In the genomic region with DNA sequence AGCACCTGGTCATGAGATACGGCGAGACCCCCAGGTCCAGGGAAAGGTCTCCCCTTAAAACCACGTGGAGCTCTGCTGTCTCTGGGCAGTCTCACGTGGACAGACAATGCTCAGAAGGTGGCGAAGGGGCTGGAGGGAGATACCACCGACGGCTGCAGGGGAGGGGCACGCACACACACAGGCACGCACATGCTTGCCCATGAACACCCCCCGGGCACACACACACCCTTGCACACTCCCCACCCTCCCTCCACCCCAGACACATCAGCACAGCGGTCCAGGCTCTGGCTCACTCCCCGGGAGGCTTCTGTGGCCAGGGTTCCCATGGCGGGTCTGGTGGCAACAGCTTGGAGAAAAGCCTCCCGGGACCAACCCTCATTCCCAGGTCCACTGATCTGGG, we compare ENCODE assay signal across 1 cellular context.
TF ChIP-seq lines count a peak whose summit lies in the region.

No MANE protein-coding gene starts in this region.

TF ChIP-seq in GM12878, 131 proteins besides CTCF, POLR2A, EP300 and RAD21:
- TF ChIP-seq RB1 (IDR thresholded peaks at IDR 0.05; ENCODE audit: borderline replicate concordance) (no peak), ATF7 (IDR thresholded peaks at IDR 0.05; ENCODE audit: low read depth) (no peak), BMI1 (IDR thresholded peaks at IDR 0.05; ENCODE audit: borderline replicate concordance) (no peak)
- TF ChIP-seq, protein P1, sequence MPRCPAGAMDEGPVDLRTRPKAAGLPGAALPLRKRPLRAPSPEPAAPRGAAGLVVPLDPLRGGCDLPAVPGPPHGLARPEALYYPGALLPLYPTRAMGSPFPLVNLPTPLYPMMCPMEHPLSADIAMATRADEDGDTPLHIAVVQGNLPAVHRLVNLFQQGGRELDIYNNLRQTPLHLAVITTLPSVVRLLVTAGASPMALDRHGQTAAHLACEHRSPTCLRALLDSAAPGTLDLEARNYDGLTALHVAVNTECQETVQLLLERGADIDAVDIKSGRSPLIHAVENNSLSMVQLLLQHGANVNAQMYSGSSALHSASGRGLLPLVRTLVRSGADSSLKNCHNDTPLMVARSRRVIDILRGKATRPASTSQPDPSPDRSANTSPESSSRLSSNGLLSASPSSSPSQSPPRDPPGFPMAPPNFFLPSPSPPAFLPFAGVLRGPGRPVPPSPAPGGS (IDR thresholded peaks at IDR 0.05; ENCODE audit: borderline replicate concordance, insufficient read depth, low read depth, low read length, poor library complexity, severe bottlenecking), result peak; percentile 85
